1 cellular context compared by ENCODE assay signal in genomic region chr1:204923209-204923608, GRCh38.
A peak's percentile ranks its signal among the peaks of the same experiment; 100 is the strongest.
TF ChIP-seq lines count a peak whose summit lies in the region.

No MANE protein-coding gene starts in this region.

TF ChIP-seq in K562, 482 proteins besides CTCF, POLR2A, EP300 and RAD21:
- TF ChIP-seq ZNF224 (CRISPR knock-in tag; IDR thresholded peaks at IDR 0.05) (no peak), ZNF507 (tag; conservative IDR thresholded peaks at IDR 0.05) (no peak), THRB (CRISPR knock-in tag; conservative IDR thresholded peaks at IDR 0.05) (0 out of 2 replicates have a peak, but pooled peaks have one; percentile 17), CREM (IDR thresholded peaks at IDR 0.05; ENCODE audit: low read depth) (no peak), SRF (CRISPR knock-in tag; IDR thresholded peaks at IDR 0.05) (no peak), NONO (IDR thresholded peaks at IDR 0.05; ENCODE audit: low read depth in 2 of 2, low read length in 1 of 2) (no peak), RBBP5 (IDR thresholded peaks at IDR 0.05; ENCODE audit: borderline replicate concordance, insufficient read depth, low read length, poor library complexity, severe bottlenecking) (no peak), SMARCA5 (IDR thresholded peaks at IDR 0.05) (no peak), KDM5B (IDR thresholded peaks at IDR 0.05; ENCODE audit: insufficient replicate concordance, low read depth, low read length) (no peak), ZNF780A (CRISPR knock-in tag; IDR thresholded peaks at IDR 0.05) (no peak), EP400 (IDR thresholded peaks at IDR 0.05) (no peak), SIN3B (IDR thresholded peaks at IDR 0.05; ENCODE audit: low read depth) (no peak), RBM14 (IDR thresholded peaks at IDR 0.05; ENCODE audit: borderline replicate concordance, insufficient read depth, low read depth, low read length) (no peak), FOXJ3 (CRISPR knock-in tag; IDR thresholded peaks at IDR 0.05) (no peak), CEBPG (CRISPR knock-in tag; IDR thresholded peaks at IDR 0.05) (no peak; the same call in 1 of the 2 replicates), CEBPG (tag; conservative IDR thresholded peaks at IDR 0.05 in 1 of 2, IDR thresholded peaks at IDR 0.05 in 1 of 2) (peak in 1 of 2 experiments; percentile 72; a peak in 2 of 4 replicates), L3MBTL2 (IDR thresholded peaks at IDR 0.05) (peak; percentile 81), KAT8 (IDR thresholded peaks at IDR 0.05; ENCODE audit: low read depth) (no peak), ZBTB9 (CRISPR knock-in tag; IDR thresholded peaks at IDR 0.05) (0 out of 2 replicates have a peak, but pooled peaks have one; percentile 43), ZNF589 (CRISPR knock-in tag; IDR thresholded peaks at IDR 0.05; ENCODE audit: low read depth) (peak; percentile 59; the same call in 1 of the 2 replicates), EWSR1 (IDR thresholded peaks at IDR 0.05; ENCODE audit: borderline replicate concordance, low read depth, partially characterized antibody) (no peak), ZEB2 (IDR thresholded peaks at IDR 0.05) (no peak), BACH1 (tag; IDR thresholded peaks at IDR 0.05) (0 out of 2 replicates have a peak, but pooled peaks have one; percentile 23), NRF1 (conservative IDR thresholded peaks at IDR 0.05 in 1 of 2, IDR thresholded peaks at IDR 0.05 in 1 of 2) (no peak), ESRRB (CRISPR knock-in tag; IDR thresholded peaks at IDR 0.05; ENCODE audit: borderline replicate concordance) (no peak), THAP7 (CRISPR knock-in tag; IDR thresholded peaks at IDR 0.05) (no peak), PREB (CRISPR knock-in tag; IDR thresholded peaks at IDR 0.05) (no peak), ATF4 (CRISPR knock-in tag; IDR thresholded peaks at IDR 0.05) (0 out of 2 replicates have a peak, but pooled peaks have one; percentile 56), C11orf30 (IDR thresholded peaks at IDR 0.05; ENCODE audit: low read depth) (no peak), BHLHE40 (IDR thresholded peaks at IDR 0.05; ENCODE audit: low read length) (no peak), E2F8 (IDR thresholded peaks at IDR 0.05; ENCODE audit: low read depth, partially characterized antibody) (no peak), MEIS2 (IDR thresholded peaks at IDR 0.05; ENCODE audit: partially characterized antibody) (peak; percentile 64), HNRNPUL1 (IDR thresholded peaks at IDR 0.05; ENCODE audit: low read length) (no peak), CXXC5 (CRISPR knock-in tag; IDR thresholded peaks at IDR 0.05) (0 out of 2 replicates have a peak, but pooled peaks have one; percentile 17), HDGF (IDR thresholded peaks at IDR 0.05) (no peak), ATF7 (IDR thresholded peaks at IDR 0.05) (no peak), ARID1B (IDR thresholded peaks at IDR 0.05) (no peak), HMG20B (CRISPR knock-in tag; IDR thresholded peaks at IDR 0.05) (no peak)
- TF ChIP-seq, protein P1, sequence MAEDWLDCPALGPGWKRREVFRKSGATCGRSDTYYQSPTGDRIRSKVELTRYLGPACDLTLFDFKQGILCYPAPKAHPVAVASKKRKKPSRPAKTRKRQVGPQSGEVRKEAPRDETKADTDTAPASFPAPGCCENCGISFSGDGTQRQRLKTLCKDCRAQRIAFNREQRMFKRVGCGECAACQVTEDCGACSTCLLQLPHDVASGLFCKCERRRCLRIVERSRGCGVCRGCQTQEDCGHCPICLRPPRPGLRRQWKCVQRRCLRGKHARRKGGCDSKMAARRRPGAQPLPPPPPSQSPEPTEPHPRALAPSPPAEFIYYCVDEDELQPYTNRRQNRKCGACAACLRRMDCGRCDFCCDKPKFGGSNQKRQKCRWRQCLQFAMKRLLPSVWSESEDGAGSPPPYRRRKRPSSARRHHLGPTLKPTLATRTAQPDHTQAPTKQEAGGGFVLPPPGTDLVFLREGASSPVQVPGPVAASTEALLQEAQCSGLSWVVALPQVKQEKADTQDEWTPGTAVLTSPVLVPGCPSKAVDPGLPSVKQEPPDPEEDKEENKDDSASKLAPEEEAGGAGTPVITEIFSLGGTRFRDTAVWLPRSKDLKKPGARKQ (CRISPR knock-in tag; IDR thresholded peaks at IDR 0.05) = no peak
- TF ChIP-seq, protein P2, sequence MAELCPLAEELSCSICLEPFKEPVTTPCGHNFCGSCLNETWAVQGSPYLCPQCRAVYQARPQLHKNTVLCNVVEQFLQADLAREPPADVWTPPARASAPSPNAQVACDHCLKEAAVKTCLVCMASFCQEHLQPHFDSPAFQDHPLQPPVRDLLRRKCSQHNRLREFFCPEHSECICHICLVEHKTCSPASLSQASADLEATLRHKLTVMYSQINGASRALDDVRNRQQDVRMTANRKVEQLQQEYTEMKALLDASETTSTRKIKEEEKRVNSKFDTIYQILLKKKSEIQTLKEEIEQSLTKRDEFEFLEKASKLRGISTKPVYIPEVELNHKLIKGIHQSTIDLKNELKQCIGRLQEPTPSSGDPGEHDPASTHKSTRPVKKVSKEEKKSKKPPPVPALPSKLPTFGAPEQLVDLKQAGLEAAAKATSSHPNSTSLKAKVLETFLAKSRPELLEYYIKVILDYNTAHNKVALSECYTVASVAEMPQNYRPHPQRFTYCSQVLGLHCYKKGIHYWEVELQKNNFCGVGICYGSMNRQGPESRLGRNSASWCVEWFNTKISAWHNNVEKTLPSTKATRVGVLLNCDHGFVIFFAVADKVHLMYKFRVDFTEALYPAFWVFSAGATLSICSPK (IDR thresholded peaks at IDR 0.05; ENCODE audit: borderline replicate concordance) = no peak
- TF ChIP-seq, protein P3, sequence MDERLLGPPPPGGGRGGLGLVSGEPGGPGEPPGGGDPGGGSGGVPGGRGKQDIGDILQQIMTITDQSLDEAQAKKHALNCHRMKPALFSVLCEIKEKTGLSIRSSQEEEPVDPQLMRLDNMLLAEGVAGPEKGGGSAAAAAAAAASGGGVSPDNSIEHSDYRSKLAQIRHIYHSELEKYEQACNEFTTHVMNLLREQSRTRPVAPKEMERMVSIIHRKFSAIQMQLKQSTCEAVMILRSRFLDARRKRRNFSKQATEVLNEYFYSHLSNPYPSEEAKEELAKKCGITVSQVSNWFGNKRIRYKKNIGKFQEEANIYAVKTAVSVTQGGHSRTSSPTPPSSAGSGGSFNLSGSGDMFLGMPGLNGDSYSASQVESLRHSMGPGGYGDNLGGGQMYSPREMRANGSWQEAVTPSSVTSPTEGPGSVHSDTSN (CRISPR knock-in tag; IDR thresholded peaks at IDR 0.05; ENCODE audit: low read depth) = 0 out of 2 replicates have a peak, but pooled peaks have one; percentile 7
- TF ChIP-seq, protein P3 (tag; conservative IDR thresholded peaks at IDR 0.05; ENCODE audit: low read depth) = 0 out of 2 replicates have a peak, but pooled peaks have one; percentile 9
- TF ChIP-seq, protein P4, sequence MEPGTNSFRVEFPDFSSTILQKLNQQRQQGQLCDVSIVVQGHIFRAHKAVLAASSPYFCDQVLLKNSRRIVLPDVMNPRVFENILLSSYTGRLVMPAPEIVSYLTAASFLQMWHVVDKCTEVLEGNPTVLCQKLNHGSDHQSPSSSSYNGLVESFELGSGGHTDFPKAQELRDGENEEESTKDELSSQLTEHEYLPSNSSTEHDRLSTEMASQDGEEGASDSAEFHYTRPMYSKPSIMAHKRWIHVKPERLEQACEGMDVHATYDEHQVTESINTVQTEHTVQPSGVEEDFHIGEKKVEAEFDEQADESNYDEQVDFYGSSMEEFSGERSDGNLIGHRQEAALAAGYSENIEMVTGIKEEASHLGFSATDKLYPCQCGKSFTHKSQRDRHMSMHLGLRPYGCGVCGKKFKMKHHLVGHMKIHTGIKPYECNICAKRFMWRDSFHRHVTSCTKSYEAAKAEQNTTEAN (CRISPR knock-in tag; IDR thresholded peaks at IDR 0.05) = no peak
- TF ChIP-seq, protein P5, sequence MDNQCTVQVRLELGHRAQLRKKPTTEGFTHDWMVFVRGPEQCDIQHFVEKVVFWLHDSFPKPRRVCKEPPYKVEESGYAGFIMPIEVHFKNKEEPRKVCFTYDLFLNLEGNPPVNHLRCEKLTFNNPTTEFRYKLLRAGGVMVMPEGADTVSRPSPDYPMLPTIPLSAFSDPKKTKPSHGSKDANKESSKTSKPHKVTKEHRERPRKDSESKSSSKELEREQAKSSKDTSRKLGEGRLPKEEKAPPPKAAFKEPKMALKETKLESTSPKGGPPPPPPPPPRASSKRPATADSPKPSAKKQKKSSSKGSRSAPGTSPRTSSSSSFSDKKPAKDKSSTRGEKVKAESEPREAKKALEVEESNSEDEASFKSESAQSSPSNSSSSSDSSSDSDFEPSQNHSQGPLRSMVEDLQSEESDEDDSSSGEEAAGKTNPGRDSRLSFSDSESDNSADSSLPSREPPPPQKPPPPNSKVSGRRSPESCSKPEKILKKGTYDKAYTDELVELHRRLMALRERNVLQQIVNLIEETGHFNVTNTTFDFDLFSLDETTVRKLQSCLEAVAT (IDR thresholded peaks at IDR 0.05) = no peak
